ENCODE assay signal across 15 cellular contexts in genomic region chr15:62828364-62828763, GRCh38.
A peak's percentile ranks its signal among the peaks of the same experiment; 100 is the strongest.
DNase-seq lines count a peak whose midpoint lies in the region; ATAC-seq and TF ChIP-seq lines count a peak whose summit lies in the region.
"Had no signal": no experiment of that assay in that cellular context is flagged by ENCODE, and none has a peak within 500 bp of the region (broad histone marks: within the 10 kb centered on the region; RNA-seq: fewer than 3 reads in every experiment).

No MANE protein-coding gene starts in this region.

- H3K36me3 ChIP-seq in IMR-90 (ENCODE audit: control insufficient read depth, insufficient read depth, low read length) = no peaks in the 10 kb centered on the region; the same call in 1 of the 2 replicates
- H3K36me3 ChIP-seq in mesenchymal stem cell (ENCODE audit: control insufficient read depth in 1 of 2, insufficient read depth in 2 of 2, low read depth in 1 of 2, low read length in 2 of 2) = peaks cover 12 to 31% of the 10 kb centered on the region in 2 experiments
- H3K36me3 ChIP-seq: SJSA1, thyroid gland had no signal

- H3K79me1 ChIP-seq in IMR-90 (ENCODE audit: low read depth in 1 of 2, low read length in 2 of 2) (peaks cover 0 to 7% of the 10 kb centered on the region in 2 experiments; a peak in 2 of 4 replicates), mesenchymal stem cell (replicated peaks; ENCODE audit: low read length, poor library complexity, severe bottlenecking) (peaks cover 2% of the 10 kb centered on the region)

- no peak overlapping the region for H3K4me3 Mint-ChIP-seq in chondrocyte (ENCODE audit: unreplicated experiment)
- H3K4me3 Mint-ChIP-seq: naive thymus-derived CD8-positive, alpha-beta T cell had no signal

- POLR2A ChIA-PET in IMR-90 (lab: Charles Lee; ENCODE audit: unreplicated experiment) = no interaction called here

- no peaks in the 10 kb centered on the region for H3K9me3 Mint-ChIP-seq in chondrocyte (ENCODE audit: low read depth)
- H3K9me3 Mint-ChIP-seq: naive thymus-derived CD8-positive, alpha-beta T cell had no signal

- H4K5ac ChIP-seq in IMR-90 (ENCODE audit: low read depth, low read length) = no peak overlapping the region

- in situ Hi-C loops in IMR-90 (cut with MboI; ENCODE audit: low sequenced_read_pairs) = no loop called here

- DNase-seq in DMS79 (lab: John Stamatoyannopoulos, UW) (peak; percentile 44), IMR-90 (no peak), chondrocyte (ENCODE audit: low spot score) (no peak), mesenchymal stem cell (peak; percentile 63), glomerular visceral epithelial cell (ENCODE audit: extremely low spot score) (no peak), NCI-H2227 treated with DMSO at 0.1 percent for 48 hours (lab: John Stamatoyannopoulos, UW) (no peak)
- DNase-seq: activated CD4-positive, CD25-positive, alpha-beta regulatory T cell treated with anti-CD3 and anti-CD28 coated beads, Interleukin-2, amount 50 U/mL, for 72 hours; activated gamma-delta T cell; naive thymus-derived CD8-positive, alpha-beta T cell; NCI-H1092 treated with DMSO at 0.1 percent for 48 hours; spleen had no signal

- peaks cover 21% of the 10 kb centered on the region for H3K4me1 Mint-ChIP-seq in chondrocyte (ENCODE audit: low read depth)
- H3K4me1 Mint-ChIP-seq: naive thymus-derived CD8-positive, alpha-beta T cell had no signal

- no peak overlapping the region for H3K56ac ChIP-seq in IMR-90 (ENCODE audit: extremely low read depth, insufficient read depth, low read length)

- H3K27ac ChIP-seq in IMR-90 (ENCODE audit: insufficient read depth, low read length) = no peak overlapping the region
- no peak overlapping the region for H3K27ac ChIP-seq in mesenchymal stem cell (ENCODE audit: low read length, poor library complexity, severe bottlenecking)
- H3K27ac ChIP-seq: SJSA1, spleen, thyroid gland had no signal

- no peaks in the 10 kb centered on the region for H3K36me3 Mint-ChIP-seq in chondrocyte (ENCODE audit: low read depth)
- H3K36me3 Mint-ChIP-seq: naive thymus-derived CD8-positive, alpha-beta T cell had no signal

- H2AK9ac ChIP-seq in IMR-90 (replicated peaks; ENCODE audit: low read depth, low read length, poor library complexity) = no peak overlapping the region

- peaks cover 19% of the 10 kb centered on the region for H3K9me1 ChIP-seq in IMR-90 (ENCODE audit: insufficient read depth, low read length)

- TF ChIP-seq CTCF in IMR-90 (conservative IDR thresholded peaks at IDR 0.05; ENCODE audit: low read depth, low read length) = no peak
- TF ChIP-seq CTCF in chondrocyte (IDR thresholded peaks at IDR 0.05) = peak; percentile 21

- no peak for TF ChIP-seq RAD21 in IMR-90 (IDR thresholded peaks at IDR 0.05; ENCODE audit: low read length)

- H2BK12ac ChIP-seq in mesenchymal stem cell (ENCODE audit: low read length in 2 of 2) = no peak overlapping the region

- H4K91ac ChIP-seq in IMR-90 (ENCODE audit: insufficient read depth, low read depth, low read length) (no peak overlapping the region), mesenchymal stem cell (ENCODE audit: low read length) (no peak overlapping the region)

- H3K4me2 ChIP-seq in IMR-90 (ENCODE audit: low read depth, low read length) = no peak overlapping the region
- H3K4me2 ChIP-seq in mesenchymal stem cell (ENCODE audit: low read length, poor library complexity, severe bottlenecking) = no peak overlapping the region

- H2BK120ac ChIP-seq in IMR-90 (ENCODE audit: low read depth, low read length) (no peak overlapping the region), mesenchymal stem cell (ENCODE audit: low read depth, low read length) (no peak overlapping the region)

- intact Hi-C loops in IMR-90 (cut with micrococcal nuclease) = no loop called here

- H3K23ac ChIP-seq in IMR-90 (ENCODE audit: low read depth, low read length) (no peak overlapping the region), mesenchymal stem cell (ENCODE audit: low read length in 2 of 2) (no peak overlapping the region)

- H3K27ac Mint-ChIP-seq in chondrocyte (ENCODE audit: unreplicated experiment) = peak overlapping the region; percentile 29
- H3K27ac Mint-ChIP-seq: naive thymus-derived CD8-positive, alpha-beta T cell had no signal

- WGBS in IMR-90 (ENCODE audit: extremely low coverage in 2 of 2, insufficient read length in 1 of 2), 2 experiments = no CpG with 5 or more reads among the region's 1 CpG
- 86% methylated on average over 1 of the region's 1 CpG for WGBS in mesenchymal stem cell

- dilution Hi-C loops in IMR-90 (cut with HindIII; ENCODE audit: low sequenced_read_pairs, unreplicated experiment) = no loop called here

- H2BK20ac ChIP-seq in IMR-90 (ENCODE audit: low read depth, low read length) = no peak overlapping the region

- H3K4ac ChIP-seq in IMR-90 (ENCODE audit: low read depth, low read length) = no peak overlapping the region
- no peak overlapping the region for H3K4ac ChIP-seq in mesenchymal stem cell (ENCODE audit: low read depth in 1 of 2, low read length in 2 of 2)

- H4K20me1 ChIP-seq in IMR-90 (ENCODE audit: insufficient read depth, low read length) = no peaks in the 10 kb centered on the region

- H3K27me3 Mint-ChIP-seq in chondrocyte (ENCODE audit: low read depth) = no peaks in the 10 kb centered on the region
- H3K27me3 Mint-ChIP-seq: naive thymus-derived CD8-positive, alpha-beta T cell had no signal

- no peak overlapping the region for H2BK15ac ChIP-seq in IMR-90 (ENCODE audit: low read depth, low read length)
- no peak overlapping the region for H2BK15ac ChIP-seq in mesenchymal stem cell (ENCODE audit: low read depth, poor library complexity, severe bottlenecking)

- H3K18ac ChIP-seq in IMR-90 (ENCODE audit: low read depth, low read length) (no peak overlapping the region), mesenchymal stem cell (ENCODE audit: low read depth in 1 of 2, low read length in 2 of 2) (no peak overlapping the region)

- H2AK5ac ChIP-seq in IMR-90 (ENCODE audit: low read depth, low read length) (no peak overlapping the region), mesenchymal stem cell (ENCODE audit: low read length, severe bottlenecking) (no peak overlapping the region)

- H3K14ac ChIP-seq in IMR-90 (replicated peaks; ENCODE audit: low read depth, low read length) = 0 out of 2 replicates have a peak overlapping the region, but pooled peaks have one; percentile 58
- H3K14ac ChIP-seq in mesenchymal stem cell (ENCODE audit: low read length in 2 of 2) = no peak overlapping the region

- no TSS peak for BruUV-seq in IMR-90 (replicated peaks; lab: Mats Ljungman, UMichigan)

- H2AFZ ChIP-seq in IMR-90 (replicated peaks; ENCODE audit: low read length, poor library complexity) (no peak overlapping the region), mesenchymal stem cell (ENCODE audit: low read depth, low read length) (no peak overlapping the region)

- H3K4me3 ChIP-seq in IMR-90 (ENCODE audit: insufficient read depth, low read depth, low read length) (no peak overlapping the region), mesenchymal stem cell (ENCODE audit: insufficient read depth in 1 of 2, low read depth in 1 of 2, low read length in 2 of 2) (no peak overlapping the region)
- H3K4me3 ChIP-seq: SJSA1, spleen, thyroid gland had no signal

- no peaks in the 10 kb centered on the region for H3K9me3 ChIP-seq in IMR-90 (ENCODE audit: control insufficient read depth, insufficient read depth, low read length)
- H3K9me3 ChIP-seq in mesenchymal stem cell (ENCODE audit: control insufficient read depth, low read length) = no peaks in the 10 kb centered on the region
- H3K9me3 ChIP-seq: SJSA1, spleen, thyroid gland had no signal

- peak; percentile 24; the same call in 1 of the 2 replicates for ATAC-seq in IMR-90 (ENCODE audit: low read depth)
- ATAC-seq in GM21619 (IDR thresholded peaks at IDR 0.05; ENCODE audit: unreplicated experiment) = no peak
- ATAC-seq in GM21717 (IDR thresholded peaks at IDR 0.05; ENCODE audit: unreplicated experiment) = no peak
- ATAC-seq: naive thymus-derived CD8-positive, alpha-beta T cell had no signal

- H3K4me1 ChIP-seq in IMR-90 (ENCODE audit: control insufficient read depth, insufficient read depth, low read length) (peaks cover 13% of the 10 kb centered on the region), mesenchymal stem cell (ENCODE audit: control insufficient read depth, insufficient read depth, low read depth, low read length) (peaks cover 3% of the 10 kb centered on the region)
- H3K4me1 ChIP-seq: spleen had no signal

- H4K8ac ChIP-seq in IMR-90 (ENCODE audit: low read depth in 2 of 2, low read length in 2 of 2) = no peak overlapping the region
- H4K8ac ChIP-seq in mesenchymal stem cell (ENCODE audit: low read length) = no peak overlapping the region

- CTCF ChIA-PET in IMR-90 (lab: Yijun Ruan, JAX) = interaction anchor here (0.6 kb wide), 1 partner anchor 17 kb away, joined by 4 read pairs; no protein-coding TSS in a partner anchor

- H3K9ac ChIP-seq in IMR-90 (ENCODE audit: low read depth, low read length) (no peak overlapping the region), mesenchymal stem cell (ENCODE audit: low read length) (no peak overlapping the region)

- no peak for TF ChIP-seq POLR2A in IMR-90 (IDR thresholded peaks at IDR 0.05; ENCODE audit: low read depth, low read length)

- H3K27me3 ChIP-seq in IMR-90 (ENCODE audit: control insufficient read depth, insufficient read depth, low read length) = no peaks in the 10 kb centered on the region
- H3K27me3 ChIP-seq in mesenchymal stem cell (ENCODE audit: control insufficient read depth in 1 of 2, insufficient read depth in 1 of 2, low read length in 2 of 2) = no peaks in the 10 kb centered on the region
- H3K27me3 ChIP-seq: SJSA1, spleen, thyroid gland had no signal

- no peak overlapping the region for H2BK5ac ChIP-seq in IMR-90 (ENCODE audit: low read depth, low read length, poor library complexity, severe bottlenecking)
- H2BK5ac ChIP-seq in mesenchymal stem cell (ENCODE audit: low read depth, low read length, poor library complexity, severe bottlenecking) = no peak overlapping the region

TF ChIP-seq in IMR-90, 13 proteins besides CTCF, POLR2A, EP300 and RAD21 (continues in another document):
- TF ChIP-seq RCOR1 (IDR thresholded peaks at IDR 0.05; ENCODE audit: insufficient replicate concordance, low read length) (no peak), RFX5 (IDR thresholded peaks at IDR 0.05; ENCODE audit: low read depth, low read length) (no peak), NFE2L2 (IDR thresholded peaks at IDR 0.05; ENCODE audit: low read depth, low read length) (no peak), USF2 (IDR thresholded peaks at IDR 0.05; ENCODE audit: low read depth, low read length) (no peak), SMC3 (IDR thresholded peaks at IDR 0.05; ENCODE audit: low read depth, low read length) (no peak), CEBPB (IDR thresholded peaks at IDR 0.05; ENCODE audit: low read depth, low read length) (no peak), FOS (IDR thresholded peaks at IDR 0.05; ENCODE audit: low read depth, low read length) (no peak), MXI1 (IDR thresholded peaks at IDR 0.05; ENCODE audit: borderline replicate concordance, low read depth, low read length) (no peak)

Comparison
In these comparisons a context has a peak if more than half of its experiments do, and no peak if none do; other contexts are left out.
1. DNase-seq: peak in DMS79 (single experiment) and mesenchymal stem cell (single experiment); none in IMR-90 (single experiment), chondrocyte (single experiment), glomerular visceral epithelial cell (single experiment) and NCI-H2227 treated with DMSO at 0.1 percent for 48 hours (single experiment).